ENCODE assay signal across 13 cellular contexts in genomic region chr1:22056043-22056442, GRCh38. TPM values are rescaled to one million over a fixed set of nuclear protein-coding genes. Genes with fewer than 3 reads are reported as not detected.
A peak's percentile ranks its signal among the peaks of the same experiment; 100 is the strongest.
DNase-seq lines count a peak whose midpoint lies in the region; ATAC-seq and TF ChIP-seq lines count a peak whose summit lies in the region.
"Had no signal": no experiment of that assay in that cellular context is flagged by ENCODE, and none has a peak within 500 bp of the region (broad histone marks: within the 10 kb centered on the region; RNA-seq: fewer than 3 reads in every experiment).

No MANE protein-coding gene starts in this region.

- TF ChIP-seq CTCF in CD14-positive monocyte (IDR thresholded peaks at IDR 0.05): no peak
- no peak for TF ChIP-seq CTCF in WERI-Rb-1 (IDR thresholded peaks at IDR 0.05; ENCODE audit: low read depth, low read length)

- peaks cover 66 to 70% of the 10 kb centered on the region in 2 donors for H3K4me1 ChIP-seq in naive thymus-derived CD4-positive, alpha-beta T cell (ENCODE audit: control insufficient read depth in 2 of 2, insufficient read depth in 2 of 2, low read length in 2 of 2)

- peak overlapping the region; percentile 15 for H3K4me3 ChIP-seq in naive thymus-derived CD4-positive, alpha-beta T cell (ENCODE audit: low read length)
- no peak overlapping the region for H3K4me3 ChIP-seq in WERI-Rb-1 (ENCODE audit: low read depth, low read length)

- no peak for DNase-seq in CD14-positive monocyte (ENCODE audit: low spot score)
- DNase-seq in HCEC 1CT: peak; percentile 8
- no peak for DNase-seq in activated naive CD8-positive, alpha-beta T cell treated with anti-CD3 and anti-CD28 coated beads, Interleukin-2, amount 50 U/mL, for 24 hours
- no peak for DNase-seq in naive thymus-derived CD4-positive, alpha-beta T cell
- no peak for DNase-seq in NCI-H2227 (lab: John Stamatoyannopoulos, UW; ENCODE audit: unreplicated experiment)
- no peak for DNase-seq in dermis blood vessel endothelial cell
- no peak for DNase-seq in WERI-Rb-1
- DNase-seq: caudate nucleus, foreskin keratinocyte, lower lobe of right lung, NCI-H2227 treated with DMSO at 0.1 percent for 48 hours had no signal

- H3K27me3 ChIP-seq in naive thymus-derived CD4-positive, alpha-beta T cell (ENCODE audit: control insufficient read depth in 2 of 2, insufficient read depth in 2 of 2, low read length in 2 of 2): no peaks in the 10 kb centered on the region
- no peaks in the 10 kb centered on the region for H3K27me3 ChIP-seq in WERI-Rb-1 (ENCODE audit: insufficient read depth, low read depth, severe bottlenecking)
- H3K27me3 ChIP-seq: foreskin keratinocyte had no signal

- H3K9me3 ChIP-seq in naive thymus-derived CD4-positive, alpha-beta T cell (ENCODE audit: control insufficient read depth in 2 of 3, low read length in 3 of 3): no peaks in the 10 kb centered on the region
- no peaks in the 10 kb centered on the region for H3K9me3 ChIP-seq in WERI-Rb-1 (ENCODE audit: severe bottlenecking)
- H3K9me3 ChIP-seq: lower lobe of right lung had no signal

- intact Hi-C loops in CD14-positive monocyte (cut with micrococcal nuclease): loop anchor here in 1 of 2 donors (5.0 kb wide), 1 partner anchor 34 kb away; no protein-coding TSS in a partner anchor
- intact Hi-C loops in naive thymus-derived CD4-positive, alpha-beta T cell (cut with micrococcal nuclease): no loop called here

- H3K9me3 Mint-ChIP-seq in CD14-positive monocyte: no peaks in the 10 kb centered on the region
- no peaks in the 10 kb centered on the region for H3K9me3 Mint-ChIP-seq in activated naive CD8-positive, alpha-beta T cell treated with anti-CD3 and anti-CD28 coated beads, Interleukin-2, amount 50 U/mL, for 24 hours
- H3K9me3 Mint-ChIP-seq in naive thymus-derived CD4-positive, alpha-beta T cell: peaks cover 0 to 6% (median 0%) of the 10 kb centered on the region in 11 donors

- peaks cover 5 to 11% (median 7%) of the 10 kb centered on the region in 3 experiments for H3K36me3 ChIP-seq in naive thymus-derived CD4-positive, alpha-beta T cell (ENCODE audit: control insufficient read depth in 2 of 3, insufficient read depth in 3 of 3, low read length in 3 of 3)
- H3K36me3 ChIP-seq in WERI-Rb-1: peaks cover 29% of the 10 kb centered on the region

- peaks cover 20 to 50% of the 10 kb centered on the region in 2 donors for H3K36me3 Mint-ChIP-seq in CD14-positive monocyte
- H3K36me3 Mint-ChIP-seq in activated naive CD8-positive, alpha-beta T cell treated with anti-CD3 and anti-CD28 coated beads, Interleukin-2, amount 50 U/mL, for 24 hours (ENCODE audit: low read depth): peaks cover 47% of the 10 kb centered on the region
- H3K36me3 Mint-ChIP-seq in naive thymus-derived CD4-positive, alpha-beta T cell: peaks cover 0 to 31% (median 18%) of the 10 kb centered on the region in 5 donors

- peaks cover 67% of the 10 kb centered on the region for H3K4me1 Mint-ChIP-seq in CD14-positive monocyte
- peaks cover 82% of the 10 kb centered on the region for H3K4me1 Mint-ChIP-seq in activated naive CD8-positive, alpha-beta T cell treated with anti-CD3 and anti-CD28 coated beads, Interleukin-2, amount 50 U/mL, for 24 hours
- peaks cover 49 to 86% (median 66%) of the 10 kb centered on the region in 7 donors for H3K4me1 Mint-ChIP-seq in naive thymus-derived CD4-positive, alpha-beta T cell

- H3K4me3 Mint-ChIP-seq in CD14-positive monocyte: peak overlapping the region in 1 of 2 donors; percentile 1
- peak overlapping the region; percentile 77 for H3K4me3 Mint-ChIP-seq in activated naive CD8-positive, alpha-beta T cell treated with anti-CD3 and anti-CD28 coated beads, Interleukin-2, amount 50 U/mL, for 24 hours
- H3K4me3 Mint-ChIP-seq in naive thymus-derived CD4-positive, alpha-beta T cell: peak overlapping the region; percentile 53 to 99 (median 80)

- POLR2A ChIA-PET in naive thymus-derived CD4-positive, alpha-beta T cell (lab: Charles Lee): interaction anchor here (0.7 to 16.8 kb wide), 5 partner anchors 10 to 34 kb away, joined by 4 to 774 read pairs (median 15); no protein-coding TSS in a partner anchor

- ATAC-seq in activated naive CD8-positive, alpha-beta T cell treated with anti-CD3 and anti-CD28 coated beads, Interleukin-2, amount 50 U/mL, for 24 hours: no peak
- ATAC-seq in naive thymus-derived CD4-positive, alpha-beta T cell: no peak
- no peak for ATAC-seq in GM19467 (IDR thresholded peaks at IDR 0.05; ENCODE audit: unreplicated experiment)
- ATAC-seq: foreskin keratinocyte, lower lobe of right lung, sciatic nerve had no signal

- CTCF ChIA-PET in naive thymus-derived CD4-positive, alpha-beta T cell (lab: Charles Lee): interaction anchor here (2.0 to 5.0 kb wide), 2 partner anchors 16 to 33 kb away, joined by 11 to 56 read pairs; no protein-coding TSS in a partner anchor

- peak overlapping the region; percentile 57 for H3K27ac ChIP-seq in naive thymus-derived CD4-positive, alpha-beta T cell (ENCODE audit: low read depth, low read length)
- H3K27ac ChIP-seq in WERI-Rb-1: no peak overlapping the region
- H3K27ac ChIP-seq: foreskin keratinocyte, lower lobe of right lung had no signal

- peak overlapping the region in 5 of 7 donors; percentile 11 to 83 (median 27) for H3K27ac Mint-ChIP-seq in CD14-positive monocyte
- peak overlapping the region; percentile 28 for H3K27ac Mint-ChIP-seq in activated naive CD8-positive, alpha-beta T cell treated with anti-CD3 and anti-CD28 coated beads, Interleukin-2, amount 50 U/mL, for 24 hours
- H3K27ac Mint-ChIP-seq in naive thymus-derived CD4-positive, alpha-beta T cell: peak overlapping the region in 8 of 9 donors; percentile 18 to 97 (median 75)

- H3K27me3 Mint-ChIP-seq in CD14-positive monocyte (ENCODE audit: low read depth in 3 of 3): peaks cover 0 to 4% (median 0%) of the 10 kb centered on the region in 3 donors
- H3K27me3 Mint-ChIP-seq in activated naive CD8-positive, alpha-beta T cell treated with anti-CD3 and anti-CD28 coated beads, Interleukin-2, amount 50 U/mL, for 24 hours: no peaks in the 10 kb centered on the region
- peaks cover 0 to 2% (median 0%) of the 10 kb centered on the region in 5 donors for H3K27me3 Mint-ChIP-seq in naive thymus-derived CD4-positive, alpha-beta T cell

RNA-seq across cellular contexts. Expression of gene CDC42, which starts 3.5 kb away (rescaled TPM):
- polyA plus RNA-seq in CD14-positive monocyte: 100 to 1,000 TPM; 606 to 731 TPM
- 100 to 1,000 TPM; 186 to 385 (median 305) TPM for total RNA-seq in naive thymus-derived CD4-positive, alpha-beta T cell
- 100 to 1,000 TPM; 186 to 427 TPM for polyA plus RNA-seq in naive thymus-derived CD4-positive, alpha-beta T cell
- total RNA-seq in dermis blood vessel endothelial cell: 483 and 772 TPM in 2 replicates

RNA-seq across cellular contexts. Expression of gene CELA3A, which starts 54.6 kb away (rescaled TPM):
- not detected for polyA plus RNA-seq in CD14-positive monocyte
- not detected for total RNA-seq in naive thymus-derived CD4-positive, alpha-beta T cell
- polyA plus RNA-seq in naive thymus-derived CD4-positive, alpha-beta T cell: not detected
- total RNA-seq in dermis blood vessel endothelial cell: not detected in 2 replicates
- total RNA-seq: foreskin keratinocyte, lower lobe of right lung had no signal
- polyA plus RNA-seq: foreskin keratinocyte had no signal
